Comparison of ENCODE assay signal across 18 cellular contexts in genomic region chrX:120857240-120857639, GRCh38. TPM values are rescaled to one million over a fixed set of nuclear protein-coding genes. Genes with fewer than 3 reads are reported as not detected.
DNase-seq lines count a peak whose midpoint lies in the region; ATAC-seq and TF ChIP-seq lines count a peak whose summit lies in the region.
"Had no signal": no experiment of that assay in that cellular context is flagged by ENCODE, and none has a peak within 500 bp of the region (broad histone marks: within the 10 kb centered on the region; RNA-seq: fewer than 3 reads in every experiment).

No MANE protein-coding gene starts in this region.

- no peaks in the 10 kb centered on the region for H3K36me3 ChIP-seq in right atrium auricular region

- no peak overlapping the region for H3K27ac ChIP-seq in right atrium auricular region

- H3K27ac Mint-ChIP-seq in nephron progenitor cell = no peak overlapping the region
- H3K27ac Mint-ChIP-seq: activated T-helper 17 cell treated with anti-CD3 and anti-CD28 coated beads, Interleukin-2, amount 50 U/mL, for 72 hours; dendritic cell treated with granulocyte-macrophage colony-stimulating factor and Interleukin-4, amounts not matched to agents 40 ng/mL and 50 ng/mL, for 4 days; stimulated activated naive CD8-positive, alpha-beta T cell treated with anti-CD3 and anti-CD28 coated beads, Interleukin-15, Interleukin-2, amounts not matched to agents 100 ng/mL and 50 ng/mL, for 24 hours had no signal

- no peaks in the 10 kb centered on the region for H3K27me3 Mint-ChIP-seq in nephron progenitor cell (ENCODE audit: low read depth, poor library complexity)
- H3K27me3 Mint-ChIP-seq: activated T-helper 17 cell treated with anti-CD3 and anti-CD28 coated beads, Interleukin-2, amount 50 U/mL, for 72 hours; stimulated activated naive CD8-positive, alpha-beta T cell treated with anti-CD3 and anti-CD28 coated beads, Interleukin-15, Interleukin-2, amounts not matched to agents 100 ng/mL and 50 ng/mL, for 24 hours had no signal

- H3K36me3 Mint-ChIP-seq in nephron progenitor cell (ENCODE audit: low read depth) = no peaks in the 10 kb centered on the region
- H3K36me3 Mint-ChIP-seq: CD4-positive, CD25-positive, alpha-beta regulatory T cell had no signal

- DNase-seq in DMS53 (lab: John Stamatoyannopoulos, UW) = peak; percentile 43
- DNase-seq in DMS53 treated with DMSO at 0.1 percent for 48 hours (lab: John Stamatoyannopoulos, UW; ENCODE audit: unreplicated experiment) = no peak
- no peak for DNase-seq in HFF-Myc (ENCODE audit: extremely low read depth, low read depth)
- DNase-seq in amniotic epithelial cell (ENCODE audit: low read depth) = peak; percentile 4
- DNase-seq in kidney tubule cell (ENCODE audit: low spot score) = peak; percentile 7
- no peak for DNase-seq in right atrium auricular region (ENCODE audit: low spot score)
- no peak for DNase-seq in nephron progenitor cell
- DNase-seq: 8988T, amygdala, GDM1, mesenchymal stem cell, NCI-H446 treated with DMSO at 0.1 percent for 48 hours had no signal

- no peaks in the 10 kb centered on the region for H3K4me1 ChIP-seq in right atrium auricular region

- peaks cover 0 to 5% of the 10 kb centered on the region in 2 donors for H3K9me3 ChIP-seq in right atrium auricular region

- no peaks in the 10 kb centered on the region for H3K4me1 Mint-ChIP-seq in nephron progenitor cell

- H3K4me3 ChIP-seq in HFF-Myc (replicated peaks; ENCODE audit: low read depth, low read length) (no peak overlapping the region), right atrium auricular region (no peak overlapping the region)

- H3K4me3 Mint-ChIP-seq in nephron progenitor cell = no peak overlapping the region
- H3K4me3 Mint-ChIP-seq: activated T-helper 17 cell treated with anti-CD3 and anti-CD28 coated beads, Interleukin-2, amount 50 U/mL, for 72 hours; CD4-positive, CD25-positive, alpha-beta regulatory T cell; dendritic cell treated with granulocyte-macrophage colony-stimulating factor and Interleukin-4, amounts not matched to agents 40 ng/mL and 50 ng/mL, for 4 days; stimulated activated naive CD8-positive, alpha-beta T cell treated with anti-CD3 and anti-CD28 coated beads, Interleukin-15, Interleukin-2, amounts not matched to agents 100 ng/mL and 50 ng/mL, for 24 hours had no signal

- peaks cover 59% of the 10 kb centered on the region for H3K9me3 Mint-ChIP-seq in nephron progenitor cell
- H3K9me3 Mint-ChIP-seq: activated T-helper 17 cell treated with anti-CD3 and anti-CD28 coated beads, Interleukin-2, amount 50 U/mL, for 72 hours; dendritic cell treated with granulocyte-macrophage colony-stimulating factor and Interleukin-4, amounts not matched to agents 40 ng/mL and 50 ng/mL, for 4 days; stimulated activated naive CD8-positive, alpha-beta T cell treated with anti-CD3 and anti-CD28 coated beads, Interleukin-15, Interleukin-2, amounts not matched to agents 100 ng/mL and 50 ng/mL, for 24 hours had no signal

- no peaks in the 10 kb centered on the region for H3K27me3 ChIP-seq in right atrium auricular region

- ATAC-seq in HG03097 (IDR thresholded peaks at IDR 0.05; ENCODE audit: low FRiP score, unreplicated experiment) = no peak
- ATAC-seq: activated T-helper 17 cell treated with anti-CD3 and anti-CD28 coated beads, Interleukin-2, amount 50 U/mL, for 72 hours had no signal

- TF ChIP-seq CTCF in HFF-Myc (IDR thresholded peaks at IDR 0.05; ENCODE audit: low read depth, low read length, missing control alignments) (peak; percentile 11), right atrium auricular region (IDR thresholded peaks at IDR 0.05) (no peak), nephron progenitor cell (IDR thresholded peaks at IDR 0.05) (no peak)

RNA-seq across cellular contexts. Expression of gene CT47B1, which starts 18.4 kb away (rescaled TPM):
- total RNA-seq in right atrium auricular region = not detected
- total RNA-seq: activated T-helper 17 cell treated with anti-CD3 and anti-CD28 coated beads, Interleukin-2, amount 50 U/mL, for 72 hours; CD4-positive, CD25-positive, alpha-beta regulatory T cell; T-helper 2 cell treated with Interferon-gamma antibody and Interleukin-4, amounts not matched to agents 100 ng/mL and 5 ng/mL, for 36 hours had no signal

Comparison
In these comparisons a context has a peak if more than half of its experiments do, and no peak if none do; other contexts are left out.
1. DNase-seq: peak in DMS53 (single experiment), amniotic epithelial cell (single experiment) and kidney tubule cell (single experiment); none in DMS53 treated with DMSO at 0.1 percent for 48 hours (single experiment), HFF-Myc (single experiment), right atrium auricular region (single experiment) and nephron progenitor cell (single experiment).